ENCODE assay signal across 19 cellular contexts in genomic region chr1:209564904-209565303, GRCh38. TPM values are rescaled to one million over a fixed set of nuclear protein-coding genes. Genes with fewer than 3 reads are reported as not detected.
"Had no signal": no experiment of that assay in that cellular context is flagged by ENCODE, and none has a peak within 500 bp of the region (broad histone marks: within the 10 kb centered on the region; RNA-seq: fewer than 3 reads in every experiment).

No MANE protein-coding gene starts in this region.

- H3K9me3 ChIP-seq: adrenal gland, gastroesophageal sphincter, heart left ventricle, left ventricle myocardium inferior, spleen, thoracic aorta, upper lobe of right lung had no signal

- H3K4me3 ChIP-seq: adrenal gland, gastroesophageal sphincter, heart left ventricle, left ventricle myocardium inferior, spleen, thoracic aorta, upper lobe of right lung had no signal

- H3K27ac ChIP-seq: adrenal gland, gastroesophageal sphincter, heart left ventricle, left ventricle myocardium inferior, spleen, thoracic aorta, upper lobe of right lung had no signal

- ATAC-seq: activated naive CD4-positive, alpha-beta T cell treated with anti-CD3 and anti-CD28 coated beads, Interleukin-2, amount 50 U/mL, for 72 hours; gastroesophageal sphincter; stimulated activated naive B cell treated with anti-CD40 and anti-IgM and Interleukin-4, amounts not matched to agents 10 μg/mL and 1 μg/mL and 100 μg/mL, for 72 hours; upper lobe of right lung had no signal

- H3K4me1 ChIP-seq: adrenal gland, upper lobe of right lung had no signal

- H3K36me3 ChIP-seq: adrenal gland, gastroesophageal sphincter, heart left ventricle, left ventricle myocardium inferior, spleen, thoracic aorta, upper lobe of right lung had no signal

- DNase-seq: activated CD4-positive, alpha-beta T cell treated with anti-CD3 and anti-CD28 coated beads, Interleukin-2, amount 50 U/mL, for 4 hours; activated gamma-delta T cell treated with Interleukin-2 at 50 U/mL for 16 hours; adrenal gland; effector CD4-positive, alpha-beta T cell; heart left ventricle; left ventricle myocardium inferior; nephron progenitor cell; occipital lobe; posterior cingulate gyrus; spleen; stimulated activated naive B cell treated with anti-CD40 and anti-IgM and Interleukin-4, amounts not matched to agents 10 μg/mL and 1 μg/mL and 100 μg/mL, for 72 hours; upper lobe of right lung had no signal

RNA-seq across cellular contexts. Expression of gene CAMK1G, which starts 18.6 kb away (rescaled TPM):
- total RNA-seq: activated CD8-positive, alpha-beta memory T cell treated with anti-CD3 and anti-CD28 coated beads for 36 hours; activated naive CD4-positive, alpha-beta T cell treated with anti-CD3 and anti-CD28 coated beads, Interleukin-2, amount 50 U/mL, for 72 hours; esophagus mucosa; left ventricle myocardium inferior; mammary epithelial cell; myocyte; thoracic aorta had no signal
